In genomic region chr7:127551941-127552340, GRCh38 we compare ENCODE assay signal across 28 cellular contexts. TPM values are rescaled to one million over a fixed set of nuclear protein-coding genes. Genes with fewer than 3 reads are reported as not detected.
DNase-seq lines count a peak whose midpoint lies in the region; TF ChIP-seq lines count a peak whose summit lies in the region.
"Had no signal": no experiment of that assay in that cellular context is flagged by ENCODE, and none has a peak within 500 bp of the region (broad histone marks: within the 10 kb centered on the region; RNA-seq: fewer than 3 reads in every experiment).

No MANE protein-coding gene starts in this region.

- DNase-seq in trophoblast cell (peak; percentile 73 to 83), Calu3 (no peak)
- DNase-seq: 8988T; ACHN; AML-193; BE2C; C1 segment of cervical spinal cord; Caco-2; CD4-positive, alpha-beta memory T cell; CD4-positive, alpha-beta T cell; CD4-positive, CD25-positive, alpha-beta regulatory T cell; CD8-positive, alpha-beta memory T cell; CD8-positive, alpha-beta T cell; COR-L47; DMS 273 treated with DMSO at 0.1 percent for 48 hours; DMS153; DMS53; DMS79; DMS79 treated with DMSO at 0.1 percent for 48 hours; DND-41; EL had no signal

- no peak overlapping the region for H3K9ac ChIP-seq in trophoblast cell (ENCODE audit: low read length)
- H3K9ac ChIP-seq: BLaER1; BLaER1 treated with 17β-estradiol and CSF1 and Interleukin-3, amounts not matched to agents 10 nM and 100 nM had no signal

- H3K27me3 Mint-ChIP-seq in Calu3 (ENCODE audit: unreplicated experiment) = peaks cover 34% of the 10 kb centered on the region

- no peak overlapping the region for H3K4ac ChIP-seq in trophoblast cell (ENCODE audit: low read depth, low read length)

- H3K4me3 Mint-ChIP-seq in Calu3 (ENCODE audit: low read depth, unreplicated experiment) = no peak overlapping the region
- H3K4me3 Mint-ChIP-seq: B cell; CD14-positive monocyte; CD4-positive, alpha-beta memory T cell; CD4-positive, alpha-beta T cell; CD4-positive, CD25-positive, alpha-beta regulatory T cell; CD8-positive, alpha-beta memory T cell; CD8-positive, alpha-beta T cell had no signal

- H3K4me1 Mint-ChIP-seq in Calu3 (ENCODE audit: low read depth, unreplicated experiment) = no peaks in the 10 kb centered on the region
- H3K4me1 Mint-ChIP-seq: B cell; CD14-positive monocyte; CD4-positive, alpha-beta memory T cell; CD4-positive, CD25-positive, alpha-beta regulatory T cell; CD8-positive, alpha-beta memory T cell had no signal

- H3K4me1 ChIP-seq in trophoblast cell (ENCODE audit: control insufficient read depth in 1 of 2, insufficient read depth in 2 of 2, low read length in 2 of 2) = no peaks in the 10 kb centered on the region
- H3K4me1 ChIP-seq: A549; BE2C; BLaER1; BLaER1 treated with 17β-estradiol and CSF1 and Interleukin-3, amounts not matched to agents 10 nM and 100 nM; Caco-2 had no signal

- no peak overlapping the region for H2BK120ac ChIP-seq in trophoblast cell (ENCODE audit: insufficient read depth, low read length, poor library complexity)

- H3K36me3 Mint-ChIP-seq in Calu3 (ENCODE audit: insufficient read depth, unreplicated experiment) = no peaks in the 10 kb centered on the region
- H3K36me3 Mint-ChIP-seq: CD14-positive monocyte; CD4-positive, CD25-positive, alpha-beta regulatory T cell; CD8-positive, alpha-beta T cell had no signal

- H2BK12ac ChIP-seq in trophoblast cell (ENCODE audit: low read length) = no peak overlapping the region

- no CpG with 5 or more reads among the region's 4 CpGs for WGBS in trophoblast cell (ENCODE audit: extremely low coverage, insufficient coverage, insufficient read length)

- H3K36me3 ChIP-seq in trophoblast cell (ENCODE audit: control insufficient read depth in 1 of 2, insufficient read depth in 2 of 2, low read length in 2 of 2) = no peaks in the 10 kb centered on the region
- H3K36me3 ChIP-seq: BE2C; BLaER1; BLaER1 treated with 17β-estradiol and CSF1 and Interleukin-3, amounts not matched to agents 10 nM and 100 nM had no signal

- no peak overlapping the region for H2BK5ac ChIP-seq in trophoblast cell (ENCODE audit: low read depth, low read length, poor library complexity)

- no peak for TF ChIP-seq CTCF in Calu3 (IDR thresholded peaks at IDR 0.05; ENCODE audit: unreplicated experiment)

- no peak overlapping the region for H3K4me2 ChIP-seq in trophoblast cell (ENCODE audit: low read length)
- H3K4me2 ChIP-seq: A549; BLaER1; BLaER1 treated with 17β-estradiol and CSF1 and Interleukin-3, amounts not matched to agents 10 nM and 100 nM had no signal

- H3K27ac ChIP-seq in trophoblast cell (ENCODE audit: low read depth, low read length) = no peak overlapping the region
- H3K27ac ChIP-seq: 22Rv1; A549; BLaER1; BLaER1 treated with 17β-estradiol and CSF1 and Interleukin-3, amounts not matched to agents 10 nM and 100 nM; C4-2B had no signal

- H3K27me3 ChIP-seq in trophoblast cell (ENCODE audit: insufficient read depth, low read length) = no peaks in the 10 kb centered on the region
- H3K27me3 ChIP-seq: BE2C; BLaER1; BLaER1 treated with 17β-estradiol and CSF1 and Interleukin-3, amounts not matched to agents 10 nM and 100 nM had no signal

- H3K14ac ChIP-seq in trophoblast cell (ENCODE audit: low read length) = no peak overlapping the region

- H3K9me3 ChIP-seq in trophoblast cell (ENCODE audit: insufficient read depth, low read depth, low read length) = no peaks in the 10 kb centered on the region
- H3K9me3 ChIP-seq: A549, BE2C had no signal

- no peak overlapping the region for H3K4me3 ChIP-seq in trophoblast cell (ENCODE audit: low read depth, low read length)
- H3K4me3 ChIP-seq: A549; BLaER1; BLaER1 treated with 17β-estradiol and CSF1 and Interleukin-3, amounts not matched to agents 10 nM and 100 nM had no signal

- no peak overlapping the region for H2AFZ ChIP-seq in trophoblast cell (ENCODE audit: insufficient read depth, low read length, poor library complexity)

- no peak overlapping the region for H4K91ac ChIP-seq in trophoblast cell (ENCODE audit: low read depth, low read length)

- no peak overlapping the region for H4K12ac ChIP-seq in trophoblast cell (ENCODE audit: low read depth, low read length)

- no peaks in the 10 kb centered on the region for H3K79me2 ChIP-seq in trophoblast cell (ENCODE audit: control insufficient read depth, insufficient read depth, low read length, poor library complexity)

- no peak overlapping the region for H3K23ac ChIP-seq in trophoblast cell (ENCODE audit: low read length)

- BruUV-seq in Calu3 (replicated peaks; lab: Mats Ljungman, UMichigan) = no TSS peak

- H3K27ac Mint-ChIP-seq in Calu3 (ENCODE audit: unreplicated experiment) = no peak overlapping the region
- H3K27ac Mint-ChIP-seq: B cell; CD14-positive monocyte; CD4-positive, alpha-beta memory T cell; CD4-positive, alpha-beta T cell; CD4-positive, CD25-positive, alpha-beta regulatory T cell; CD8-positive, alpha-beta T cell had no signal

- intact Hi-C loops in Calu3 (cut with micrococcal nuclease; ENCODE audit: unreplicated experiment) = no loop called here

- H2AK5ac ChIP-seq in trophoblast cell (ENCODE audit: low read length) = no peak overlapping the region

- H4K8ac ChIP-seq in trophoblast cell (ENCODE audit: low read depth, low read length) = no peak overlapping the region

- H3K79me1 ChIP-seq in trophoblast cell (ENCODE audit: low read length) = no peaks in the 10 kb centered on the region

- CTCF ChIA-PET in Calu3 (lab: Charles Lee) = no interaction called here

- peaks cover 1% of the 10 kb centered on the region for H3K9me3 Mint-ChIP-seq in Calu3 (ENCODE audit: low read depth, unreplicated experiment)

- H3K18ac ChIP-seq in trophoblast cell (ENCODE audit: low read length) = no peak overlapping the region

RNA-seq across cellular contexts. Expression of gene GCC1, which starts 33.5 kb away (rescaled TPM):
- 9.0 TPM in 2 replicates for polyA plus RNA-seq in trophoblast cell (2013)
- 22.0 and 22.5 TPM in 2 replicates for total RNA-seq in Calu3 (2022)

RNA-seq across cellular contexts. Expression of gene ARF5, which starts 36.3 kb away (rescaled TPM):
- 131 and 139 TPM in 2 replicates for polyA plus RNA-seq in trophoblast cell (2013)
- total RNA-seq in Calu3 (2022) = 102 and 105 TPM in 2 replicates

RNA-seq across cellular contexts. Expression of gene FSCN3, which starts 41.6 kb away (rescaled TPM):
- polyA plus RNA-seq in trophoblast cell (2013) = 1.7 and 1.9 TPM in 2 replicates
- 0.56 TPM in 1 of 2 replicates, not detected in the other for total RNA-seq in Calu3 (2022)
